ENCODE assay signal across 10 cellular contexts in the genomic region with DNA sequence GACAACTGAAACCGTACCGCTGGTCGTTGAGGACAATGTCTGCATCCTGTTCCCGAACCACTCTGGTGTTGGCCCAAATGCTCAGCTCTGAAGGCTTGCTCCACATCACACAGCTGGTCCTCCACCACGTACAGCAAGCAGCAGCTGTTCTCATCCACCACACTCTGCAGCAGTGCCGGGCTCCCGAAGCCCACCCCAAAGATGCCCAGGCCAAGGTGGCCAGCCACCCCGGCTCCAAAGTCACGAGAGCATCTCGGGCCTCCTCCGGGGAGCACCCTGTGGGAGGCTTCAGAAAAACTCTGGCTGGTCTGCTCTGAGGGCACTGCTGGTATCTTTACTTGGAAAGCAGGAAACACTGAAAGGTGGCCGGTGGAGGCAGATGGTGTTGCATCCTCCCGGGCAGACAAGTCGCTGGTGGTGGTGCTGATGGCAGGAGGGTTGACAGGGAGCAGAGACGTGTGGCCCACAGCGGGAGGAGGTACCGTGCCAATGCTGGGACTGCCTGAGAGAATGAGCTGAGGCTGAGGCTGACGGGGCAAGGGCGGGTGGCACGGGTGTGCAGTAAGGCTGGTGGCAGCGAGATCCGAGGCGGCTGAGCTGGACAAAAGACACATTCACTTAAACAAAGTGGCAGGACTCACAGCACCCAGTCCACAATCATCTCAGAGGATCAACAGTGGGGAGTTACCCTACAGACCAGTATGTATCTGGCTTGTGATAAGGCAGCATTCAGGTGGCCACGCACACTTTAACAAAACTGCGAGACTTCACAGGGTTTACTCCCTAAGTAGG. TPM values are rescaled to one million over a fixed set of nuclear protein-coding genes. Genes with fewer than 3 reads are reported as not detected.
A peak's percentile ranks its signal among the peaks of the same experiment; 100 is the strongest.
DNase-seq lines count a peak whose midpoint lies in the region; ATAC-seq and TF ChIP-seq lines count a peak whose summit lies in the region.
"Had no signal": no experiment of that assay in that cellular context is flagged by ENCODE, and none has a peak within 500 bp of the region (broad histone marks: within the 10 kb centered on the region; RNA-seq: fewer than 3 reads in every experiment).

No MANE protein-coding gene starts in this region.

- H3K27me3 Mint-ChIP-seq in CD8-positive, alpha-beta T cell (ENCODE audit: low read depth): no peaks in the 10 kb centered on the region
- H3K27me3 Mint-ChIP-seq in endothelial cell (ENCODE audit: unreplicated experiment) (peaks cover 5% of the 10 kb centered on the region), nephron progenitor cell (ENCODE audit: low read depth, poor library complexity) (peaks cover under 1% of the 10 kb centered on the region)

- no peaks in the 10 kb centered on the region for H3K36me3 ChIP-seq in CD8-positive, alpha-beta T cell (ENCODE audit: insufficient read depth, low read length)
- no peaks in the 10 kb centered on the region; the same call in 1 of the 2 replicates for H3K36me3 ChIP-seq in Panc1 (ENCODE audit: control insufficient read depth, insufficient read depth, low read length)
- H3K36me3 ChIP-seq in ascending aorta: peaks cover 15 to 26% of the 10 kb centered on the region in 2 donors

- H3K27ac ChIP-seq in CD8-positive, alpha-beta T cell (ENCODE audit: low read depth, low read length): no peak overlapping the region
- H3K27ac ChIP-seq in Panc1 (ENCODE audit: low read length) (peak overlapping the region; percentile 76), ascending aorta (peak overlapping the region in 1 of 2 donors; percentile 88)

- DNase-seq in CD8-positive, alpha-beta T cell: peak in 1 of 7 experiments; percentile 21
- DNase-seq in Panc1 (ENCODE audit: low read depth, low spot score): no peak
- DNase-seq in endothelial cell (ENCODE audit: low spot score): no peak
- no peak for DNase-seq in nephron progenitor cell
- no peak for DNase-seq in ascending aorta (ENCODE audit: low spot score in 2 of 2)
- no peak for DNase-seq in HCEC 1CT
- no peak for DNase-seq in activated gamma-delta T cell treated with Interleukin-2 at 50 U/mL for 16 hours
- DNase-seq in SK-N-DZ (ENCODE audit: low spot score): no peak
- DNase-seq: upper lobe of right lung had no signal

- intact Hi-C loops in CD8-positive, alpha-beta T cell (cut with DNase I, micrococcal nuclease): no loop called here
- intact Hi-C loops in Panc1 (cut with micrococcal nuclease; ENCODE audit: unreplicated experiment) (no loop called here), ascending aorta (cut with DNase I) (no loop called here)

- peak overlapping the region; percentile 89 for H3K27ac Mint-ChIP-seq in CD8-positive, alpha-beta T cell
- H3K27ac Mint-ChIP-seq in endothelial cell (ENCODE audit: unreplicated experiment) (no peak overlapping the region), nephron progenitor cell (peak overlapping the region; percentile 83)

- peaks cover 27% of the 10 kb centered on the region for H3K4me1 Mint-ChIP-seq in CD8-positive, alpha-beta T cell (ENCODE audit: low read depth)
- H3K4me1 Mint-ChIP-seq in endothelial cell (ENCODE audit: unreplicated experiment) (peaks cover 17% of the 10 kb centered on the region), nephron progenitor cell (peaks cover 36% of the 10 kb centered on the region)

- no peak for ATAC-seq in CD8-positive, alpha-beta T cell
- no peak for ATAC-seq in Panc1

- H3K27me3 ChIP-seq in CD8-positive, alpha-beta T cell (ENCODE audit: insufficient read depth, low read length): no peaks in the 10 kb centered on the region
- H3K27me3 ChIP-seq in Panc1 (ENCODE audit: control insufficient read depth, insufficient read depth, low read length) (no peaks in the 10 kb centered on the region), ascending aorta (no peaks in the 10 kb centered on the region)
- H3K27me3 ChIP-seq: upper lobe of right lung had no signal

- H3K9me3 ChIP-seq in CD8-positive, alpha-beta T cell (ENCODE audit: low read length): no peaks in the 10 kb centered on the region
- H3K9me3 ChIP-seq in Panc1 (ENCODE audit: control insufficient read depth, insufficient read depth, low read depth, low read length): no peaks in the 10 kb centered on the region
- H3K9me3 ChIP-seq in ascending aorta: no peaks in the 10 kb centered on the region
- H3K9me3 ChIP-seq: upper lobe of right lung had no signal

- peaks cover 10% of the 10 kb centered on the region for H3K4me1 ChIP-seq in CD8-positive, alpha-beta T cell (ENCODE audit: insufficient read depth, low read length)
- H3K4me1 ChIP-seq in Panc1 (ENCODE audit: control insufficient read depth, insufficient read depth, low read length) (peaks cover 8% of the 10 kb centered on the region), ascending aorta (peaks cover 0 to 6% of the 10 kb centered on the region in 2 donors)

- H3K9me3 Mint-ChIP-seq in CD8-positive, alpha-beta T cell: no peaks in the 10 kb centered on the region
- no peaks in the 10 kb centered on the region for H3K9me3 Mint-ChIP-seq in endothelial cell (ENCODE audit: unreplicated experiment)
- no peaks in the 10 kb centered on the region for H3K9me3 Mint-ChIP-seq in nephron progenitor cell

- peaks cover 39% of the 10 kb centered on the region for H3K36me3 Mint-ChIP-seq in CD8-positive, alpha-beta T cell
- H3K36me3 Mint-ChIP-seq in endothelial cell (ENCODE audit: low read depth, unreplicated experiment): peaks cover 14% of the 10 kb centered on the region
- peaks cover 23% of the 10 kb centered on the region for H3K36me3 Mint-ChIP-seq in nephron progenitor cell (ENCODE audit: low read depth)

- CTCF ChIA-PET in CD8-positive, alpha-beta T cell (lab: Charles Lee): no interaction called here
- CTCF ChIA-PET in Panc1 (lab: Charles Lee): no interaction called here

- POLR2A ChIA-PET in CD8-positive, alpha-beta T cell (lab: Charles Lee): no interaction called here
- POLR2A ChIA-PET in Panc1 (lab: Charles Lee): interaction anchor here (0.6 kb wide), 1 partner anchor 12 kb away, joined by 6 read pairs; no protein-coding TSS in a partner anchor

- no TSS peak for BruUV-seq in Panc1 (replicated peaks; lab: Mats Ljungman, UMichigan)

- H3K4me3 Mint-ChIP-seq in CD8-positive, alpha-beta T cell: peak overlapping the region; percentile 81
- peak overlapping the region; percentile 92 for H3K4me3 Mint-ChIP-seq in endothelial cell (ENCODE audit: unreplicated experiment)
- peak overlapping the region; percentile 90 for H3K4me3 Mint-ChIP-seq in nephron progenitor cell

- in situ Hi-C loops in Panc1 (cut with HindIII; ENCODE audit: low pct_unique_long_range_greater_than_20kb, low sequenced_read_pairs): no loop called here

- TF ChIP-seq CTCF in CD8-positive, alpha-beta T cell (IDR thresholded peaks at IDR 0.05): no peak
- TF ChIP-seq CTCF in Panc1 (IDR thresholded peaks at IDR 0.05) (no peak), endothelial cell (IDR thresholded peaks at IDR 0.05; ENCODE audit: unreplicated experiment) (no peak), nephron progenitor cell (IDR thresholded peaks at IDR 0.05) (no peak), ascending aorta (IDR thresholded peaks at IDR 0.05) (no peak)

- no peak overlapping the region for H3K4me3 ChIP-seq in CD8-positive, alpha-beta T cell (ENCODE audit: low read depth, low read length)
- peak overlapping the region; percentile 68 to 77 for H3K4me3 ChIP-seq in Panc1 (ENCODE audit: low read depth in 2 of 2, low read length in 2 of 2)
- H3K4me3 ChIP-seq in ascending aorta: peak overlapping the region in 1 of 2 donors; percentile 76

RNA-seq across cellular contexts. Expression of a gene that starts 6.5 kb away (rescaled TPM):
- total RNA-seq in CD8-positive, alpha-beta T cell: not detected
- total RNA-seq in Panc1 (2021; ENCODE audit: unreplicated experiment): not detected
- 0.10 TPM for polyA plus RNA-seq in Panc1 (2012; ENCODE audit: insufficient read length)
- not detected for total RNA-seq in endothelial cell (ENCODE audit: unreplicated experiment)
- total RNA-seq in ascending aorta: not detected
- not detected in 2 replicates for polyA plus RNA-seq in SK-N-DZ (2014; cell fraction: cytosol; rRNA removed)
- polyA plus RNA-seq in SK-N-DZ (2014; cell fraction: nucleus; rRNA removed): not detected in 2 replicates
- total RNA-seq: renal cortical epithelial cell, upper lobe of right lung had no signal

RNA-seq across cellular contexts. Expression of a gene that starts 26.8 kb away (rescaled TPM):
- 1 to 10 TPM; 1.5 to 1.6 TPM for total RNA-seq in CD8-positive, alpha-beta T cell
- 35.5 TPM for total RNA-seq in Panc1 (2021; ENCODE audit: unreplicated experiment)
- 37.1 TPM for polyA plus RNA-seq in Panc1 (2012; ENCODE audit: insufficient read length)
- 2.1 TPM for total RNA-seq in endothelial cell (ENCODE audit: unreplicated experiment)
- total RNA-seq in ascending aorta: not detected
- not detected in 2 replicates for polyA plus RNA-seq in SK-N-DZ (2014; cell fraction: cytosol; rRNA removed)
- 3.6 TPM in 1 of 2 replicates, not detected in the other for polyA plus RNA-seq in SK-N-DZ (2014; cell fraction: nucleus; rRNA removed)

RNA-seq across cellular contexts. Expression of a gene that starts 50.5 kb away (rescaled TPM):
- 10 to 100 TPM; 31.8 to 36.3 TPM for total RNA-seq in CD8-positive, alpha-beta T cell
- total RNA-seq in Panc1 (2021; ENCODE audit: unreplicated experiment): 51.0 TPM
- 32.2 TPM for polyA plus RNA-seq in Panc1 (2012; ENCODE audit: insufficient read length)
- 52.2 TPM for total RNA-seq in endothelial cell (ENCODE audit: unreplicated experiment)
- total RNA-seq in ascending aorta: 41.5 TPM
- 30.8 and 36.4 TPM in 2 replicates for polyA plus RNA-seq in SK-N-DZ (2014; cell fraction: cytosol; rRNA removed)
- polyA plus RNA-seq in SK-N-DZ (2014; cell fraction: nucleus; rRNA removed): 21.3 and 31.7 TPM in 2 replicates

Comparison
In these comparisons a context has a peak if more than half of its experiments do, and no peak if none do; other contexts are left out.
1. RNA of a gene that starts 26.8 kb away (total RNA-seq): 35.5 TPM in Panc1 (single experiment); 2.1 TPM in endothelial cell (single experiment), 1.5 to 1.6 TPM in CD8-positive, alpha-beta T cell and not detected in ascending aorta (single experiment); every median in the first group is over 10 times any median in the second.
2. Peak in every context shown above with its lines, with median percentiles within 50 percentile points of each other: H3K4me3 Mint-ChIP-seq.